1 cellular context compared by ENCODE assay signal in genomic region chr12:54416908-54417603, GRCh38.
TF ChIP-seq lines count a peak whose summit lies in the region.

No MANE protein-coding gene starts in this region.

TF ChIP-seq in K562, 482 proteins besides CTCF, POLR2A, EP300 and RAD21 (continued from another document and continues in another):
- TF ChIP-seq CEBPZ (IDR thresholded peaks at IDR 0.05; ENCODE audit: borderline replicate concordance, low read depth, low read length) (no peak), ZNF707 (CRISPR knock-in tag; conservative IDR thresholded peaks at IDR 0.05) (no peak), BMI1 (IDR thresholded peaks at IDR 0.05; ENCODE audit: low read length) (no peak), PHTF2 (CRISPR knock-in tag; IDR thresholded peaks at IDR 0.05) (no peak), ZBTB34 (CRISPR knock-in tag; IDR thresholded peaks at IDR 0.05) (no peak), CTBP1 (IDR thresholded peaks at IDR 0.05; ENCODE audit: borderline replicate concordance) (no peak), ZNF347 (CRISPR knock-in tag; IDR thresholded peaks at IDR 0.05; ENCODE audit: low read depth) (no peak), CREB1 (IDR thresholded peaks at IDR 0.05) (no peak), CREB1 (CRISPR knock-in tag; IDR thresholded peaks at IDR 0.05) (no peak), PML (IDR thresholded peaks at IDR 0.05; ENCODE audit: low read length) (no peak), CBFA2T3 (IDR thresholded peaks at IDR 0.05) (no peak), CBX2 (IDR thresholded peaks at IDR 0.05; ENCODE audit: insufficient read depth, low read length, poor library complexity, severe bottlenecking) (no peak), CBX5 (IDR thresholded peaks at IDR 0.05; ENCODE audit: borderline replicate concordance, low read depth) (no peak), KDM4B (IDR thresholded peaks at IDR 0.05; ENCODE audit: borderline replicate concordance in 2 of 2, low read depth in 1 of 2) (no peak), SIRT6 (IDR thresholded peaks at IDR 0.05; ENCODE audit: low read depth, low read length) (no peak), ATF3 (IDR thresholded peaks at IDR 0.05) (peak; percentile 95), ATF3 (CRISPR knock-in tag; conservative IDR thresholded peaks at IDR 0.05) (no peak; the same call in 1 of the 2 replicates), ELF4 (CRISPR knock-in tag; IDR thresholded peaks at IDR 0.05) (no peak), ZBTB2 (IDR thresholded peaks at IDR 0.05) (no peak), DDX20 (tag; IDR thresholded peaks at IDR 0.05; ENCODE audit: low read depth) (no peak), CBX3 (IDR thresholded peaks at IDR 0.05; ENCODE audit: borderline replicate concordance in 1 of 2, low read length in 2 of 2) (no peak), ZFX (CRISPR knock-in tag; IDR thresholded peaks at IDR 0.05) (no peak), CBFB (CRISPR knock-in tag; IDR thresholded peaks at IDR 0.05) (no peak), KDM5B (IDR thresholded peaks at IDR 0.05; ENCODE audit: insufficient replicate concordance, low read depth, low read length) (no peak), STAT5B (CRISPR knock-in tag; IDR thresholded peaks at IDR 0.05) (no peak), CEBPG (CRISPR knock-in tag; IDR thresholded peaks at IDR 0.05) (peak; percentile 73; the same call in 1 of the 2 replicates), CEBPG (tag; conservative IDR thresholded peaks at IDR 0.05 in 1 of 2, IDR thresholded peaks at IDR 0.05 in 1 of 2) (peak; percentile 90 to 94), POLR2AphosphoS5 (IDR thresholded peaks at IDR 0.05; ENCODE audit: control insufficient read depth, insufficient read depth, low read depth, low read length) (0 out of 2 replicates have a peak, but pooled peaks have one; percentile 37), JUND (IDR thresholded peaks at IDR 0.05; ENCODE audit: borderline replicate concordance, low read depth, low read length) (peak; percentile 80), JUND (tag; IDR thresholded peaks at IDR 0.05; ENCODE audit: borderline replicate concordance, low read depth, low read length) (no peak; the same call in 2 of the 3 replicates), RFX1 (IDR thresholded peaks at IDR 0.05) (no peak), EGR1 (conservative IDR thresholded peaks at IDR 0.05) (no peak), SMARCA4 (IDR thresholded peaks at IDR 0.05) (peak; percentile 40; the same call in 1 of the 2 replicates), TBL1XR1 (IDR thresholded peaks at IDR 0.05; ENCODE audit: low read length in 2 of 2) (0 out of 4 replicates have a peak, but pooled peaks of 1 of the 2 experiments have one; percentile 55), KLF13 (tag; IDR thresholded peaks at IDR 0.05; ENCODE audit: borderline replicate concordance, low read depth) (no peak), HDAC1 (IDR thresholded peaks at IDR 0.05) (peak in 1 of 2 experiments; percentile 35; a peak in 1 of 4 replicates), DPF2 (IDR thresholded peaks at IDR 0.05) (peak; percentile 70), PRMT5 (CRISPR knock-in tag; IDR thresholded peaks at IDR 0.05) (no peak), RHOXF2B (CRISPR knock-in tag; conservative IDR thresholded peaks at IDR 0.05) (no peak), EWSR1 (IDR thresholded peaks at IDR 0.05; ENCODE audit: borderline replicate concordance, low read depth, partially characterized antibody) (no peak), RBM25 (IDR thresholded peaks at IDR 0.05; ENCODE audit: low read depth, low read length, severe bottlenecking) (no peak), ZNF764 (CRISPR knock-in tag; IDR thresholded peaks at IDR 0.05; ENCODE audit: low read depth) (no peak), RAD51 (IDR thresholded peaks at IDR 0.05; ENCODE audit: borderline replicate concordance, low read depth) (no peak), MAZ (CRISPR knock-in tag; conservative IDR thresholded peaks at IDR 0.05 in 1 of 2, IDR thresholded peaks at IDR 0.05 in 1 of 2) (0 out of 4 replicates have a peak, but pooled peaks of 1 of the 2 experiments have one; percentile 16)
- TF ChIP-seq, protein P1, sequence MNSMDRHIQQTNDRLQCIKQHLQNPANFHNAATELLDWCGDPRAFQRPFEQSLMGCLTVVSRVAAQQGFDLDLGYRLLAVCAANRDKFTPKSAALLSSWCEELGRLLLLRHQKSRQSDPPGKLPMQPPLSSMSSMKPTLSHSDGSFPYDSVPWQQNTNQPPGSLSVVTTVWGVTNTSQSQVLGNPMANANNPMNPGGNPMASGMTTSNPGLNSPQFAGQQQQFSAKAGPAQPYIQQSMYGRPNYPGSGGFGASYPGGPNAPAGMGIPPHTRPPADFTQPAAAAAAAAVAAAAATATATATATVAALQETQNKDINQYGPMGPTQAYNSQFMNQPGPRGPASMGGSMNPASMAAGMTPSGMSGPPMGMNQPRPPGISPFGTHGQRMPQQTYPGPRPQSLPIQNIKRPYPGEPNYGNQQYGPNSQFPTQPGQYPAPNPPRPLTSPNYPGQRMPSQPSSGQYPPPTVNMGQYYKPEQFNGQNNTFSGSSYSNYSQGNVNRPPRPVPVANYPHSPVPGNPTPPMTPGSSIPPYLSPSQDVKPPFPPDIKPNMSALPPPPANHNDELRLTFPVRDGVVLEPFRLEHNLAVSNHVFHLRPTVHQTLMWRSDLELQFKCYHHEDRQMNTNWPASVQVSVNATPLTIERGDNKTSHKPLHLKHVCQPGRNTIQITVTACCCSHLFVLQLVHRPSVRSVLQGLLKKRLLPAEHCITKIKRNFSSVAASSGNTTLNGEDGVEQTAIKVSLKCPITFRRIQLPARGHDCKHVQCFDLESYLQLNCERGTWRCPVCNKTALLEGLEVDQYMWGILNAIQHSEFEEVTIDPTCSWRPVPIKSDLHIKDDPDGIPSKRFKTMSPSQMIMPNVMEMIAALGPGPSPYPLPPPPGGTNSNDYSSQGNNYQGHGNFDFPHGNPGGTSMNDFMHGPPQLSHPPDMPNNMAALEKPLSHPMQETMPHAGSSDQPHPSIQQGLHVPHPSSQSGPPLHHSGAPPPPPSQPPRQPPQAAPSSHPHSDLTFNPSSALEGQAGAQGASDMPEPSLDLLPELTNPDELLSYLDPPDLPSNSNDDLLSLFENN (IDR thresholded peaks at IDR 0.05; ENCODE audit: low read depth in 2 of 2, low read length in 2 of 2) = no peak
- TF ChIP-seq, protein P2, sequence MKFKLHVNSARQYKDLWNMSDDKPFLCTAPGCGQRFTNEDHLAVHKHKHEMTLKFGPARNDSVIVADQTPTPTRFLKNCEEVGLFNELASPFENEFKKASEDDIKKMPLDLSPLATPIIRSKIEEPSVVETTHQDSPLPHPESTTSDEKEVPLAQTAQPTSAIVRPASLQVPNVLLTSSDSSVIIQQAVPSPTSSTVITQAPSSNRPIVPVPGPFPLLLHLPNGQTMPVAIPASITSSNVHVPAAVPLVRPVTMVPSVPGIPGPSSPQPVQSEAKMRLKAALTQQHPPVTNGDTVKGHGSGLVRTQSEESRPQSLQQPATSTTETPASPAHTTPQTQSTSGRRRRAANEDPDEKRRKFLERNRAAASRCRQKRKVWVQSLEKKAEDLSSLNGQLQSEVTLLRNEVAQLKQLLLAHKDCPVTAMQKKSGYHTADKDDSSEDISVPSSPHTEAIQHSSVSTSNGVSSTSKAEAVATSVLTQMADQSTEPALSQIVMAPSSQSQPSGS (CRISPR knock-in tag; IDR thresholded peaks at IDR 0.05) = no peak
- TF ChIP-seq, protein P3, sequence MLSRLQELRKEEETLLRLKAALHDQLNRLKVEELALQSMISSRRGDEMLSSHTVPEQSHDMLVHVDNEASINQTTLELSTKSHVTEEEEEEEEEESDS (CRISPR knock-in tag; IDR thresholded peaks at IDR 0.05) = no peak
- TF ChIP-seq, protein P4, sequence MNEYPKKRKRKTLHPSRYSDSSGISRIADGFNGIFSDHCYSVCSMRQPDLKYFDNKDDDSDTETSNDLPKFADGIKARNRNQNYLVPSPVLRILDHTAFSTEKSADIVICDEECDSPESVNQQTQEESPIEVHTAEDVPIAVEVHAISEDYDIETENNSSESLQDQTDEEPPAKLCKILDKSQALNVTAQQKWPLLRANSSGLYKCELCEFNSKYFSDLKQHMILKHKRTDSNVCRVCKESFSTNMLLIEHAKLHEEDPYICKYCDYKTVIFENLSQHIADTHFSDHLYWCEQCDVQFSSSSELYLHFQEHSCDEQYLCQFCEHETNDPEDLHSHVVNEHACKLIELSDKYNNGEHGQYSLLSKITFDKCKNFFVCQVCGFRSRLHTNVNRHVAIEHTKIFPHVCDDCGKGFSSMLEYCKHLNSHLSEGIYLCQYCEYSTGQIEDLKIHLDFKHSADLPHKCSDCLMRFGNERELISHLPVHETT (CRISPR knock-in tag; conservative IDR thresholded peaks at IDR 0.05 in 1 of 2, IDR thresholded peaks at IDR 0.05 in 1 of 2) = no peak
- TF ChIP-seq, protein P5, sequence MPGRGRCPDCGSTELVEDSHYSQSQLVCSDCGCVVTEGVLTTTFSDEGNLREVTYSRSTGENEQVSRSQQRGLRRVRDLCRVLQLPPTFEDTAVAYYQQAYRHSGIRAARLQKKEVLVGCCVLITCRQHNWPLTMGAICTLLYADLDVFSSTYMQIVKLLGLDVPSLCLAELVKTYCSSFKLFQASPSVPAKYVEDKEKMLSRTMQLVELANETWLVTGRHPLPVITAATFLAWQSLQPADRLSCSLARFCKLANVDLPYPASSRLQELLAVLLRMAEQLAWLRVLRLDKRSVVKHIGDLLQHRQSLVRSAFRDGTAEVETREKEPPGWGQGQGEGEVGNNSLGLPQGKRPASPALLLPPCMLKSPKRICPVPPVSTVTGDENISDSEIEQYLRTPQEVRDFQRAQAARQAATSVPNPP (IDR thresholded peaks at IDR 0.05; ENCODE audit: borderline replicate concordance, insufficient read depth, insufficient read length) = no peak
- TF ChIP-seq, protein P6, sequence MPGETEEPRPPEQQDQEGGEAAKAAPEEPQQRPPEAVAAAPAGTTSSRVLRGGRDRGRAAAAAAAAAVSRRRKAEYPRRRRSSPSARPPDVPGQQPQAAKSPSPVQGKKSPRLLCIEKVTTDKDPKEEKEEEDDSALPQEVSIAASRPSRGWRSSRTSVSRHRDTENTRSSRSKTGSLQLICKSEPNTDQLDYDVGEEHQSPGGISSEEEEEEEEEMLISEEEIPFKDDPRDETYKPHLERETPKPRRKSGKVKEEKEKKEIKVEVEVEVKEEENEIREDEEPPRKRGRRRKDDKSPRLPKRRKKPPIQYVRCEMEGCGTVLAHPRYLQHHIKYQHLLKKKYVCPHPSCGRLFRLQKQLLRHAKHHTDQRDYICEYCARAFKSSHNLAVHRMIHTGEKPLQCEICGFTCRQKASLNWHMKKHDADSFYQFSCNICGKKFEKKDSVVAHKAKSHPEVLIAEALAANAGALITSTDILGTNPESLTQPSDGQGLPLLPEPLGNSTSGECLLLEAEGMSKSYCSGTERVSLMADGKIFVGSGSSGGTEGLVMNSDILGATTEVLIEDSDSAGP (CRISPR knock-in tag; IDR thresholded peaks at IDR 0.05) = no peak
